In genomic region chr1:64675718-64676345, GRCh38 we compare ENCODE assay signal across 8 cellular contexts.
DNase-seq lines count a peak whose midpoint lies in the region; ATAC-seq, FAIRE-seq and TF ChIP-seq lines count a peak whose summit lies in the region.

No MANE protein-coding gene starts in this region.

- no peaks in the 10 kb centered on the region; the same call in 1 of the 2 replicates for H3K9me2 ChIP-seq in PC-9 (ENCODE audit: insufficient read depth)

- no peaks in the 10 kb centered on the region for H3K4me1 ChIP-seq in right atrium auricular region
- H3K4me1 ChIP-seq in PC-9 (replicated peaks; ENCODE audit: insufficient read depth): no peaks in the 10 kb centered on the region
- no peaks in the 10 kb centered on the region for H3K4me1 ChIP-seq in fibroblast of lung (ENCODE audit: control insufficient read depth, extremely low read depth, insufficient read depth, low read length)
- peaks cover 0 to 5% of the 10 kb centered on the region in 2 donors for H3K4me1 ChIP-seq in thyroid gland

- no peaks in the 10 kb centered on the region for H3F3A ChIP-seq in PC-9 (ENCODE audit: insufficient read depth, low read depth)

- no peak for FAIRE-seq in HTR-8/SVneo (lab: Jason Lieb, UNC)

- H3K9me3 ChIP-seq in right atrium auricular region: no peaks in the 10 kb centered on the region
- H3K9me3 ChIP-seq in PC-9 (ENCODE audit: insufficient read depth, low read depth): no peaks in the 10 kb centered on the region
- H3K9me3 ChIP-seq in fibroblast of lung (ENCODE audit: control insufficient read depth, insufficient read depth, low read depth, low read length): no peaks in the 10 kb centered on the region
- no peaks in the 10 kb centered on the region for H3K9me3 ChIP-seq in thyroid gland

- CTCF ChIA-PET in PC-9 (lab: Charles Lee): no interaction called here

- H3K36me3 ChIP-seq in right atrium auricular region (no peaks in the 10 kb centered on the region), PC-9 (ENCODE audit: low read depth) (no peaks in the 10 kb centered on the region), fibroblast of lung (ENCODE audit: control insufficient read depth, insufficient read depth, low read length) (no peaks in the 10 kb centered on the region), thyroid gland (peaks cover 0 to 10% of the 10 kb centered on the region in 2 donors)

- H3K27me3 ChIP-seq in right atrium auricular region (no peaks in the 10 kb centered on the region), PC-9 (ENCODE audit: insufficient read depth, low read depth) (no peaks in the 10 kb centered on the region), fibroblast of lung (ENCODE audit: control insufficient read depth, insufficient read depth, low read length) (no peaks in the 10 kb centered on the region), thyroid gland (no peaks in the 10 kb centered on the region)

- DNase-seq in right atrium auricular region (ENCODE audit: low spot score) (no peak), left ventricle myocardium superior (no peak), PC-9 (no peak), fibroblast of lung (ENCODE audit: low read depth in 2 of 2) (peak; percentile 14 to 61), thyroid gland (no peak), HTR-8/SVneo (ENCODE audit: insufficient read length, low spot score) (no peak)
- no peak for DNase-seq in stimulated activated CD8-positive, alpha-beta memory T cell treated with anti-CD3 and anti-CD28 coated beads, Interleukin-4, amount 100 ng/mL, for 48 hours

- H4K20me1 ChIP-seq in PC-9 (ENCODE audit: insufficient read depth) (no peaks in the 10 kb centered on the region), fibroblast of lung (ENCODE audit: control insufficient read depth, extremely low read depth, insufficient read depth, low read length) (no peaks in the 10 kb centered on the region)

- H3K4me3 ChIP-seq in right atrium auricular region (no peak overlapping the region), PC-9 (no peak overlapping the region), fibroblast of lung (replicated peaks in 1 of 4; ENCODE audit: control extremely low read depth in 1 of 4, insufficient read depth in 1 of 4, low read depth in 3 of 4, low read length in 4 of 4) (no peak overlapping the region), thyroid gland (replicated peaks in 1 of 3) (no peak overlapping the region)

- POLR2A ChIA-PET in PC-9 (lab: Charles Lee; ENCODE audit: unreplicated experiment): no interaction called here

- TF ChIP-seq CTCF in right atrium auricular region (IDR thresholded peaks at IDR 0.05): peak; percentile 69 to 72
- peak; percentile 65 for TF ChIP-seq CTCF in PC-9 (conservative IDR thresholded peaks at IDR 0.05)
- peak; percentile 51 to 75 for TF ChIP-seq CTCF in fibroblast of lung (conservative IDR thresholded peaks at IDR 0.05 in 1 of 2, IDR thresholded peaks at IDR 0.05 in 1 of 2; ENCODE audit: low read depth in 1 of 2, low read length in 2 of 2)
- peak; percentile 30 to 73 (median 52) for TF ChIP-seq CTCF in thyroid gland (IDR thresholded peaks at IDR 0.05)

- WGBS in thyroid gland, 2 donors: 72 to 73% methylated on average over 4 of the region's 4 CpGs

- H3K79me2 ChIP-seq in PC-9 (ENCODE audit: low read depth) (no peaks in the 10 kb centered on the region), fibroblast of lung (ENCODE audit: control insufficient read depth, insufficient read depth, low read length) (no peaks in the 10 kb centered on the region)

- H3K27ac ChIP-seq in right atrium auricular region (no peak overlapping the region), PC-9 (no peak overlapping the region), fibroblast of lung (ENCODE audit: insufficient read depth, low read length) (no peak overlapping the region), thyroid gland (no peak overlapping the region)

- intact Hi-C loops in left ventricle myocardium superior (cut with micrococcal nuclease) (loop anchor here (10.0 kb wide), 1 partner anchor 411 kb away; no protein-coding TSS in a partner anchor), PC-9 (cut with micrococcal nuclease; ENCODE audit: unreplicated experiment) (loop anchor here (1.0 to 5.0 kb wide), 2 partner anchors 204 to 407 kb away; partner anchors contain the start of gene CACHD1), thyroid gland (cut with DNase I) (loop anchor here (10.0 kb wide), 1 partner anchor 201 kb away; the partner anchor contains the start of gene CACHD1)

- H3K4me2 ChIP-seq in PC-9: no peak overlapping the region
- no peak overlapping the region for H3K4me2 ChIP-seq in fibroblast of lung (ENCODE audit: extremely low read depth, insufficient read depth, low read length)

- ATAC-seq in left ventricle myocardium superior (no peak), GM18498 (IDR thresholded peaks at IDR 0.05; ENCODE audit: unreplicated experiment) (no peak)

- BruUV-seq in PC-9 (replicated peaks; lab: Mats Ljungman, UMichigan): no TSS peak

- H2AFZ ChIP-seq in PC-9 (no peak overlapping the region), fibroblast of lung (ENCODE audit: low read length) (no peak overlapping the region)

- no peak for TF ChIP-seq POLR2A in thyroid gland (IDR thresholded peaks at IDR 0.05)

- no peak overlapping the region for H3K9ac ChIP-seq in fibroblast of lung (ENCODE audit: insufficient read depth, low read length)

Comparison
In these comparisons a context has a peak if more than half of its experiments do, and no peak if none do; other contexts are left out.
1. DNase-seq: peak in fibroblast of lung (2 of 2); none in right atrium auricular region (single experiment), left ventricle myocardium superior (single experiment), PC-9 (0 of 2), thyroid gland (0 of 2), stimulated activated CD8-positive, alpha-beta memory T cell treated with anti-CD3 and anti-CD28 coated beads, Interleukin-4, amount 100 ng/mL, for 48 hours (single experiment) and HTR-8/SVneo (single experiment).
2. Peak in every context shown above with its lines, with median percentiles within 50 percentile points of each other: CTCF ChIP-seq.